ENCODE assay signal across 8 cellular contexts in genomic region chr20:63829943-63830820, GRCh38. TPM values are rescaled to one million over a fixed set of nuclear protein-coding genes. Genes with fewer than 3 reads are reported as not detected.
DNase-seq lines count a peak whose midpoint lies in the region; ATAC-seq, FAIRE-seq and TF ChIP-seq lines count a peak whose summit lies in the region.

No MANE protein-coding gene starts in this region.

- H3K36me3 ChIP-seq in colonic mucosa (no peaks in the 10 kb centered on the region), mucosa of descending colon (ENCODE audit: low read depth) (no peaks in the 10 kb centered on the region)

- no peak for ATAC-seq in mucosa of descending colon

- intact Hi-C loops in colonic mucosa (cut with DNase I), result no loop called here
- intact Hi-C loops in mucosa of descending colon (cut with DNase I, micrococcal nuclease), result no loop called here

- no peak for DNase-seq in colonic mucosa
- peak in 1 of 3 donors; percentile 45 for DNase-seq in mucosa of descending colon
- no peak for DNase-seq in NCI-H1436 treated with DMSO at 0.1 percent for 48 hours (lab: John Stamatoyannopoulos, UW)
- DNase-seq in DMS53 (lab: John Stamatoyannopoulos, UW), result no peak
- DNase-seq in urothelium cell line (ENCODE audit: low spot score), result no peak
- no peak for DNase-seq in erythroblast (lab: John Stamatoyannopoulos, UW)

- TF ChIP-seq EP300 in Ishikawa (IDR thresholded peaks at IDR 0.05; ENCODE audit: borderline replicate concordance), result no peak

- peak overlapping the region; percentile 11 for H3K4me3 ChIP-seq in GM12875 (ENCODE audit: low read depth, low read length)
- peak overlapping the region; percentile 30 for H3K4me3 ChIP-seq in colonic mucosa
- H3K4me3 ChIP-seq in mucosa of descending colon, result peak overlapping the region; percentile 30

- H3K9me3 ChIP-seq in colonic mucosa (no peaks in the 10 kb centered on the region), mucosa of descending colon (no peaks in the 10 kb centered on the region)

- no peak for TF ChIP-seq POLR2A in erythroblast (IDR thresholded peaks at IDR 0.05; ENCODE audit: low read length)

- H3K4me1 ChIP-seq in colonic mucosa (peaks cover 10% of the 10 kb centered on the region), mucosa of descending colon (ENCODE audit: low read depth) (peaks cover 28% of the 10 kb centered on the region)

- TF ChIP-seq RAD21 in Ishikawa (IDR thresholded peaks at IDR 0.05; ENCODE audit: low read depth), result no peak

- no peak for TF ChIP-seq CTCF in GM12875 (IDR thresholded peaks at IDR 0.05; ENCODE audit: borderline replicate concordance, insufficient read depth, low read depth, low read length)
- no peak for TF ChIP-seq CTCF in colonic mucosa (IDR thresholded peaks at IDR 0.05)
- no peak for TF ChIP-seq CTCF in mucosa of descending colon (IDR thresholded peaks at IDR 0.05)

- H3K9ac ChIP-seq in colonic mucosa (ENCODE audit: low read depth in 2 of 2, low read length in 2 of 2), result peak overlapping the region; percentile 43 to 44

- FAIRE-seq in urothelium cell line (lab: Jason Lieb, UNC), result no peak

- no peak overlapping the region for H3K27ac ChIP-seq in colonic mucosa

- peaks cover 23% of the 10 kb centered on the region for H3K27me3 ChIP-seq in colonic mucosa

TF ChIP-seq in Ishikawa, 13 proteins besides CTCF, POLR2A, EP300 and RAD21:
- no peak for TF ChIP-seq YY1 (IDR thresholded peaks at IDR 0.05; ENCODE audit: low read depth)
- TF ChIP-seq ZBTB7A (IDR thresholded peaks at IDR 0.05; ENCODE audit: low read depth), result peak; percentile 70
- peak; percentile 45; the same call in 1 of the 2 replicates for TF ChIP-seq EGR1 (IDR thresholded peaks at IDR 0.05)
TF ChIP-seq in Ishikawa: peak in this region for 2.

RNA-seq across cellular contexts. Expression of gene ZBTB46, which starts 0.9 kb away (rescaled TPM):
- 1 to 10 TPM; 2.1 to 3.2 TPM for total RNA-seq in colonic mucosa
- total RNA-seq in mucosa of descending colon, result 1 to 10 TPM; 3.1 to 5.7 (median 3.3) TPM

RNA-seq across cellular contexts. Expression of gene ABHD16B, which starts 31.1 kb away (rescaled TPM):
- total RNA-seq in colonic mucosa (not detected), mucosa of descending colon (not detected)

RNA-seq across cellular contexts. Expression of gene TPD52L2, which starts 34.9 kb away (rescaled TPM):
- total RNA-seq in colonic mucosa, result 10 to 100 TPM; 54.0 to 66.1 TPM
- total RNA-seq in mucosa of descending colon, result 10 to 100 TPM; 48.7 to 71.7 (median 55.7) TPM
